ENCODE assay signal across 26 cellular contexts in genomic region chrX:23066588-23067281, GRCh38.
A peak's percentile ranks its signal among the peaks of the same experiment; 100 is the strongest.
DNase-seq lines count a peak whose midpoint lies in the region; ATAC-seq, FAIRE-seq and TF ChIP-seq lines count a peak whose summit lies in the region.
"Had no signal": no experiment of that assay in that cellular context is flagged by ENCODE, and none has a peak within 500 bp of the region (broad histone marks: within the 10 kb centered on the region; RNA-seq: fewer than 3 reads in every experiment).

No MANE protein-coding gene starts in this region.

- no peak for TF ChIP-seq CTCF in kidney (IDR thresholded peaks at IDR 0.05; ENCODE audit: borderline replicate concordance, extremely low read depth, insufficient read depth)
- no peak for TF ChIP-seq CTCF in upper lobe of right lung (IDR thresholded peaks at IDR 0.05)
- TF ChIP-seq CTCF in foreskin fibroblast (IDR thresholded peaks at IDR 0.05; ENCODE audit: low read depth, low read length), result no peak

- H3K4me1 ChIP-seq in kidney (ENCODE audit: control insufficient read depth in 1 of 2, insufficient read depth in 1 of 2, low read depth in 1 of 2, low read length in 2 of 2) (no peaks in the 10 kb centered on the region), upper lobe of right lung (no peaks in the 10 kb centered on the region)
- H3K4me1 ChIP-seq: lower lobe of right lung, spleen had no signal

- ATAC-seq in GM18907 (IDR thresholded peaks at IDR 0.05; ENCODE audit: unreplicated experiment), result peak; percentile 57
- peak; percentile 56 for ATAC-seq in GM21717 (IDR thresholded peaks at IDR 0.05; ENCODE audit: unreplicated experiment)
- peak; percentile 79 for ATAC-seq in HG03135 (IDR thresholded peaks at IDR 0.05; ENCODE audit: unreplicated experiment)
- no peak for ATAC-seq in upper lobe of right lung
- no peak for ATAC-seq in HG03039 (IDR thresholded peaks at IDR 0.05; ENCODE audit: unreplicated experiment)
- ATAC-seq: activated T-helper 17 cell treated with anti-CD3 and anti-CD28 coated beads, Interleukin-2, amount 50 U/mL, for 72 hours; lower lobe of right lung had no signal

- H3K9me3 ChIP-seq in kidney (ENCODE audit: control insufficient read depth in 1 of 2, low read length in 2 of 2) (no peaks in the 10 kb centered on the region), upper lobe of right lung (no peaks in the 10 kb centered on the region)
- H3K9me3 ChIP-seq: lower lobe of right lung had no signal

- H3K27me3 ChIP-seq in upper lobe of right lung, result no peaks in the 10 kb centered on the region
- H3K27me3 ChIP-seq: spleen had no signal

- no peak overlapping the region for H3K9ac ChIP-seq in kidney (ENCODE audit: low read length in 2 of 2)

- no peak overlapping the region for H3K4me3 ChIP-seq in kidney (ENCODE audit: low read length in 2 of 2)
- no peak overlapping the region for H3K4me3 ChIP-seq in upper lobe of right lung
- H3K4me3 ChIP-seq in foreskin fibroblast (ENCODE audit: low read depth in 1 of 2, low read length in 2 of 2), result no peak overlapping the region
- H3K4me3 ChIP-seq: lower lobe of right lung, spleen had no signal

- H3K27ac ChIP-seq in kidney (ENCODE audit: low read depth in 2 of 2, low read length in 2 of 2) (no peak overlapping the region), upper lobe of right lung (no peak overlapping the region)
- H3K27ac ChIP-seq: lower lobe of right lung, spleen had no signal

- no peaks in the 10 kb centered on the region for H3K36me3 ChIP-seq in kidney (ENCODE audit: control insufficient read depth in 1 of 2, insufficient read depth in 2 of 2, low read length in 2 of 2)
- no peaks in the 10 kb centered on the region for H3K36me3 ChIP-seq in upper lobe of right lung
- H3K36me3 ChIP-seq: lower lobe of right lung, spleen had no signal

- DNase-seq in kidney, result no peak
- no peak for DNase-seq in upper lobe of right lung
- DNase-seq in NCI-H146 treated with DMSO at 0.1 percent for 48 hours (lab: John Stamatoyannopoulos, UW; ENCODE audit: unreplicated experiment), result no peak
- DNase-seq in foreskin fibroblast, result no peak
- DNase-seq: activated CD4-positive, alpha-beta T cell treated with anti-CD3 and anti-CD28 coated beads for 4 hours; activated naive CD8-positive, alpha-beta T cell treated with anti-CD3 and anti-CD28 coated beads for 36 hours; CD4-positive, alpha-beta T cell; DMS153; effector CD4-positive, alpha-beta T cell; erythroblast; foreskin melanocyte; HFFc6; KBM-7; lower lobe of right lung; NCI-H146; NCI-H82; OCI-M1; spleen; trophoblast cell had no signal

- peak; percentile 76 for FAIRE-seq in kidney (lab: Jason Lieb, UNC)
- FAIRE-seq: G401.6, keratinocyte had no signal

- intact Hi-C loops in kidney (cut with DNase I) (no loop called here), upper lobe of right lung (cut with DNase I) (no loop called here)

Comparison
In these comparisons a context has a peak if more than half of its experiments do, and no peak if none do; other contexts are left out.
1. ATAC-seq: peak in GM18907 (single experiment), GM21717 (single experiment) and HG03135 (single experiment); none in upper lobe of right lung (single experiment) and HG03039 (single experiment).